8 cellular contexts compared by ENCODE assay signal in the genomic region with DNA sequence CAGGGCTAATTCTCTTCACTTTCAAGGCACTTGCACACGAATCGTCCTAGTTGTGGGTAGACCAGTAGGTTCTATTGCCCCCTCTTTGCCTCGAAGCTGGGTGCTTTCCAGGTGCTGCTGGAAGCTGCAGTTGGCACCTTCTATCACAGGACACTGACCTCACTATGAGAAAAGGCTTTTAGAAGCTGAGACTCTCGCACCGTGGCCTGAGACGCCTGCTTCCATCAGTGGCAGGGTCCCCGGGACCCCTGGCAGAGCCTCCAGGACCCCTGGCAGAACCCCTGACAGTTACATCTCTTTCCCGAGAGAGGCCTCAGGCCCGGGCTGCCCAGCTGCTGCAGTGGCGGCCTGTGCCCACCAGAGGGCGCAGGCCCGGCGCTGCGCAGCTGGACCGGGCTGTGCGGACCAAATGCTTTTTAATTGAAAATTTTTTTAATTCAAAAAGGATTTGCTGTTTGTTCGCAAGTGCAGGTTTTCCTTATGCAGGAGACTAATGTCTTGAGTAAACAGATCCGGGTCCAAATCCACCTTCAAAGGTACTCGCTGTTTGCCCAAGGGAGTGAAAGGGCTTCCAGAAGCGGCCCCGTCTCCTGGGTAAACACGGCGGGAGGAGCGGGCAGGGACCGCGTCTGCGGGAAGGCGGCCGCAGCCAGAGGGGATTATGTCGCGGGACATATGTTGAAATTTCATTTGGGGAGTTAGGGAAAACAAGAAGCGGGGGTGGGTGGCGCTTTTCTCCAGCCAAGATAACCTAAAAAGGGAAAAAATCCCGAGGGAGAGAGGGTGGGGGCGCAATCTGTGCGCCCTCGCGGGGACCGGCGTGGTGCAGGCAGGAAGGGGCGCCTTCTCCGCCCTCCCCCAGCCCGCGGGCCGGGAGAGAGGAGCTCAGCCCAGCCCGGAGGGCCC.
A peak's percentile ranks its signal among the peaks of the same experiment; 100 is the strongest.
DNase-seq lines count a peak whose midpoint lies in the region; ATAC-seq and TF ChIP-seq lines count a peak whose summit lies in the region.

No MANE protein-coding gene starts in this region.

- in situ Hi-C loops in KBM-7 (cut with MboI; ENCODE audit: low pct_unique_long_range_greater_than_20kb, low sequenced_read_pairs) = loop anchor here (25.0 kb wide), 1 partner anchor 1087 kb away; no protein-coding TSS in a partner anchor
- in situ Hi-C loops in T47D (cut with HindIII; ENCODE audit: low pct_unique_long_range_greater_than_20kb, low sequenced_read_pairs) = no loop called here

- 3 to 6% (median 5%) methylated on average over 36 to 46 of the region's 46 CpGs for WGBS in spleen, 5 donors

- intact Hi-C loops in spleen (cut with DNase I; ENCODE audit: low total_unique reads) = no loop called here

- H3K27ac ChIP-seq in spleen = peak overlapping the region in 1 of 8 donors; percentile 32

- TF ChIP-seq CTCF in spleen (IDR thresholded peaks at IDR 0.05 in 8 of 11, conservative IDR thresholded peaks at IDR 0.05 in 3 of 11) = peak; percentile 79 to 100 (median 100)

- H3K9me3 ChIP-seq in spleen = no peaks in the 10 kb centered on the region

- peaks cover 0 to 30% (median 12%) of the 10 kb centered on the region in 6 donors for H3K36me3 ChIP-seq in spleen

- peak; percentile 46 for DNase-seq in EH (ENCODE audit: low read depth)
- DNase-seq in KBM-7 = peak; percentile 63
- DNase-seq in T-helper 2 cell = peak in 4 of 5 experiments; percentile 19 to 34 (median 28)
- peak; percentile 56 to 57 for DNase-seq in T47D (ENCODE audit: low read depth in 1 of 2, low spot score in 1 of 2)
- DNase-seq in inferior parietal cortex (ENCODE audit: extremely low spot score) = peak; percentile 75
- peak; percentile 90 for DNase-seq in spleen
- no peak for DNase-seq in DMS79 (lab: John Stamatoyannopoulos, UW)

- H3K4me1 ChIP-seq in spleen = peaks cover 13 to 43% (median 38%) of the 10 kb centered on the region in 6 donors

- no peak for ATAC-seq in GM19324 (IDR thresholded peaks at IDR 0.05; ENCODE audit: low FRiP score, unreplicated experiment)

- H3K4me3 ChIP-seq in spleen = peak overlapping the region; percentile 21 to 63 (median 36)

- H3K27me3 ChIP-seq in spleen (replicated peaks in 1 of 7) = peaks cover 0 to 20% (median 8%) of the 10 kb centered on the region in 7 donors

- no peak for TF ChIP-seq POLR2A in spleen (IDR thresholded peaks at IDR 0.05)
